Comparison of ENCODE assay signal across 9 cellular contexts in the genomic region with DNA sequence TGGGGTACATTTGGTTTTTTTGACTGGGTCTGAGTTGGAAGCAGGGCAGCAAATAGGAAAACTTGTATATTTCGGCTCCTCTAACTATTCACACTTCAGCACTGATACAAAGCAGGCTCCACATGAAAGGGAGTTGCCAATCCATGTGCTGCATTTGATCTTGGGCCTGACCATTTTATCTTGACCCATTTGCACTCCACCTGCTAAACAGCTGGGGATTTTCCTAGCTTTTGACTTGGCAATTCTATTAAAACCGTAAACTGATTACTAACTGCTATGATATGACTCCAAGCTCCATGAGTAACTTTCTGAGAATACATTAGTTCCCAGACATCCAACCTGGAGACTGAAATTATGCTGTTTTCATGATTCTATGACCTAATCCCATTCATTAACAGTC.
"Had no signal": no experiment of that assay in that cellular context is flagged by ENCODE, and none has a peak within 500 bp of the region (broad histone marks: within the 10 kb centered on the region; RNA-seq: fewer than 3 reads in every experiment).

No MANE protein-coding gene starts in this region.

- H3K9me3 ChIP-seq: HAP-1 had no signal

- H3K27ac ChIP-seq: GM23248, HL-60 had no signal

- FAIRE-seq: HepG2 had no signal

- H3K4me1 ChIP-seq: HAP-1 had no signal

- DNase-seq: GM23248, GOT3, H7, HFFc6, KBM-7 had no signal

- ATAC-seq: HCT116, HepG2 had no signal

- H3K36me3 ChIP-seq: HAP-1 had no signal

- H3K4me3 ChIP-seq: GM23248, HAP-1 had no signal
